In genomic region chr5:59674763-59675162, GRCh38 we compare ENCODE assay signal across 19 cellular contexts.
DNase-seq lines count a peak whose midpoint lies in the region; ATAC-seq and TF ChIP-seq lines count a peak whose summit lies in the region.
"Had no signal": no experiment of that assay in that cellular context is flagged by ENCODE, and none has a peak within 500 bp of the region (broad histone marks: within the 10 kb centered on the region; RNA-seq: fewer than 3 reads in every experiment).

No MANE protein-coding gene starts in this region.

- no peak for ATAC-seq in activated CD8-positive, alpha-beta T cell treated with anti-CD3 and anti-CD28 coated beads, Interleukin-2, amount 10 ng/mL, durations not matched to agents 7 days and 5 days
- ATAC-seq in GM21515 (IDR thresholded peaks at IDR 0.05; ENCODE audit: unreplicated experiment): no peak
- ATAC-seq: GM12878 had no signal

- H3K4me3 Mint-ChIP-seq in IgD-negative memory B cell: no peak overlapping the region
- no peak overlapping the region for H3K4me3 Mint-ChIP-seq in activated CD8-positive, alpha-beta T cell treated with anti-CD3 and anti-CD28 coated beads, Interleukin-2, amount 10 ng/mL, durations not matched to agents 7 days and 5 days
- H3K4me3 Mint-ChIP-seq: CD4-positive, CD25-positive, alpha-beta regulatory T cell; CD8-positive, alpha-beta memory T cell; H9 had no signal

- H3K4me3 ChIP-seq in epithelial cell of esophagus (ENCODE audit: low read length): no peak overlapping the region
- H3K4me3 ChIP-seq: GM12878 had no signal

- CTCF ChIA-PET in RWPE1 (lab: Yijun Ruan, JAX): no interaction called here
- CTCF ChIA-PET in activated CD8-positive, alpha-beta T cell treated with anti-CD3 and anti-CD28 coated beads, Interleukin-2, amount 10 ng/mL, durations not matched to agents 7 days and 5 days (lab: Charles Lee): interaction anchor here (0.7 to 2.3 kb wide), 4 partner anchors 14 to 126 kb away, joined by 3 to 13 read pairs (median 4); no protein-coding TSS in a partner anchor

- H3K27ac ChIP-seq in RWPE1: no peak overlapping the region

- POLR2A ChIA-PET in RWPE1 (lab: Yijun Ruan, JAX; ENCODE audit: low non-redundant PET): no interaction called here
- POLR2A ChIA-PET in activated CD8-positive, alpha-beta T cell treated with anti-CD3 and anti-CD28 coated beads, Interleukin-2, amount 10 ng/mL, durations not matched to agents 7 days and 5 days (lab: Charles Lee): no interaction called here

- TF ChIP-seq CTCF in RWPE1 (conservative IDR thresholded peaks at IDR 0.05; ENCODE audit: low read depth): no peak
- no peak for TF ChIP-seq CTCF in epithelial cell of esophagus (IDR thresholded peaks at IDR 0.05; ENCODE audit: insufficient read depth, low read depth, low read length, missing control alignments)

- H3K27ac Mint-ChIP-seq in IgD-negative memory B cell: peak overlapping the region in 2 of 3 donors; percentile 48 to 85
- no peak overlapping the region for H3K27ac Mint-ChIP-seq in activated CD8-positive, alpha-beta T cell treated with anti-CD3 and anti-CD28 coated beads, Interleukin-2, amount 10 ng/mL, durations not matched to agents 7 days and 5 days
- H3K27ac Mint-ChIP-seq: CD8-positive, alpha-beta memory T cell; H9 had no signal

- peaks cover 4 to 10% (median 5%) of the 10 kb centered on the region in 3 donors for H3K4me1 Mint-ChIP-seq in IgD-negative memory B cell
- H3K4me1 Mint-ChIP-seq in activated CD8-positive, alpha-beta T cell treated with anti-CD3 and anti-CD28 coated beads, Interleukin-2, amount 10 ng/mL, durations not matched to agents 7 days and 5 days (ENCODE audit: low read depth): no peaks in the 10 kb centered on the region
- H3K4me1 Mint-ChIP-seq: CD8-positive, alpha-beta memory T cell; H9 had no signal

- H3K27me3 Mint-ChIP-seq in IgD-negative memory B cell: no peaks in the 10 kb centered on the region
- peaks cover 8% of the 10 kb centered on the region for H3K27me3 Mint-ChIP-seq in activated CD8-positive, alpha-beta T cell treated with anti-CD3 and anti-CD28 coated beads, Interleukin-2, amount 10 ng/mL, durations not matched to agents 7 days and 5 days (ENCODE audit: low read depth)
- H3K27me3 Mint-ChIP-seq: CD4-positive, CD25-positive, alpha-beta regulatory T cell had no signal

- peak; percentile 28 for DNase-seq in RWPE1 (ENCODE audit: low spot score)
- peak; percentile 55 for DNase-seq in epithelial cell of esophagus (ENCODE audit: low read depth)
- DNase-seq in activated CD8-positive, alpha-beta T cell treated with anti-CD3 and anti-CD28 coated beads, Interleukin-2, amount 10 ng/mL, durations not matched to agents 7 days and 5 days: no peak
- no peak for DNase-seq in NCI-H510A (lab: John Stamatoyannopoulos, UW)
- DNase-seq in stimulated activated CD4-positive, alpha-beta T cell treated with anti-CD3 and anti-CD28 coated beads, Interleukin-15, amount 100 ng/mL, for 24 hours: no peak
- DNase-seq: ACHN; BE2C; C1 segment of cervical spinal cord; CD4-positive, CD25-positive, alpha-beta regulatory T cell; CD8-positive, alpha-beta memory T cell; COR-L47; DMS 273 treated with DMSO at 0.1 percent for 48 hours; DMS53; DND-41; EL; H9 had no signal

- peaks cover 4% of the 10 kb centered on the region for H3K36me3 Mint-ChIP-seq in IgD-negative memory B cell
- no peaks in the 10 kb centered on the region for H3K36me3 Mint-ChIP-seq in activated CD8-positive, alpha-beta T cell treated with anti-CD3 and anti-CD28 coated beads, Interleukin-2, amount 10 ng/mL, durations not matched to agents 7 days and 5 days (ENCODE audit: low read depth)
- H3K36me3 Mint-ChIP-seq: CD4-positive, CD25-positive, alpha-beta regulatory T cell; CD8-positive, alpha-beta memory T cell had no signal

- no peaks in the 10 kb centered on the region for H3K9me3 Mint-ChIP-seq in IgD-negative memory B cell
- no peaks in the 10 kb centered on the region for H3K9me3 Mint-ChIP-seq in activated CD8-positive, alpha-beta T cell treated with anti-CD3 and anti-CD28 coated beads, Interleukin-2, amount 10 ng/mL, durations not matched to agents 7 days and 5 days (ENCODE audit: insufficient read depth)
- H3K9me3 Mint-ChIP-seq: CD4-positive, CD25-positive, alpha-beta regulatory T cell; H9 had no signal

Comparison
In these comparisons a context has a peak if more than half of its experiments do, and no peak if none do; other contexts are left out.
1. DNase-seq: peak in RWPE1 (single experiment) and epithelial cell of esophagus (single experiment); none in activated CD8-positive, alpha-beta T cell treated with anti-CD3 and anti-CD28 coated beads, Interleukin-2, amount 10 ng/mL, durations not matched to agents 7 days and 5 days (single experiment), NCI-H510A (single experiment) and stimulated activated CD4-positive, alpha-beta T cell treated with anti-CD3 and anti-CD28 coated beads, Interleukin-15, amount 100 ng/mL, for 24 hours (single experiment).